In the genomic region with DNA sequence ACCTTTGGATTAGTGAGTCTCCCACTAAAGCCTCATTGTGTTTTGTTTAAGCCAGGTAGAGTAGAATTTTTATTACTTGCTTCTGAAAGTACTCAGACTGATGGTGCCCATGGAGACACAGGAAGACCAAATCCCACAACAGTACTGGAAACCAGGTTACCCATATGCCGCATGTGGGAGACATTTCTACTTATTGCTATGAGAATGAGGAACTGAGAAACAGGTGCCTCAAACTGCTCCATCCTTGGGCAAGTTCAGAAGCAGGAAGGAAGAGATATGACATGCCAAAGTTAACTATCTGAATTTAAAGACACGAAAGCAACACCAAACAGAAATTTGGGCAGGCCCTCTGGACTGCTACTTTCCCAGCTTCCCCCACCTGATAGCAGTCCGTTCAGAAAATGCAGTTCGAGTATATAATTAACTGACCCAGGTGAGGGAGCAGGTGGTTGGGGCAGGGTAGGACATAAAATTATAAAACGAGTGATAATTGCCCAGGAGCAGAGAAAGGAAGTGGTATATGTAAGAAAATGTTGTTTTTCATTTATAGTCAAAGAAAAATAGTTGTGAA, we compare ENCODE assay signal across 12 cellular contexts.
DNase-seq lines count a peak whose midpoint lies in the region; ATAC-seq and TF ChIP-seq lines count a peak whose summit lies in the region.
"Had no signal": no experiment of that assay in that cellular context is flagged by ENCODE, and none has a peak within 500 bp of the region (broad histone marks: within the 10 kb centered on the region; RNA-seq: fewer than 3 reads in every experiment).

No MANE protein-coding gene starts in this region.

- WGBS in endodermal cell (ENCODE audit: insufficient coverage in 1 of 2, insufficient read length in 1 of 2), 2 experiments: 92 to 100% methylated on average over 2 to 5 of the region's 5 CpGs

- H3K4me3 Mint-ChIP-seq in T-helper 2 cell treated with Interferon-gamma antibody and Interleukin-4, amounts not matched to agents 5 μg/mL and 100 μg/mL, for 36 hours: no peak overlapping the region
- H3K4me3 Mint-ChIP-seq in endodermal cell: no peak overlapping the region

- H3K4me3 ChIP-seq in OCI-LY3 (ENCODE audit: low read length): no peak overlapping the region
- H3K4me3 ChIP-seq in endodermal cell (ENCODE audit: low read length): no peak overlapping the region
- H3K4me3 ChIP-seq: GM23248, uterus had no signal

- ATAC-seq in GM18517 (IDR thresholded peaks at IDR 0.05; ENCODE audit: unreplicated experiment): peak; percentile 97
- peak; percentile 97 for ATAC-seq in GM21528 (IDR thresholded peaks at IDR 0.05; ENCODE audit: low FRiP score, unreplicated experiment)
- peak; percentile 96 for ATAC-seq in HG03135 (IDR thresholded peaks at IDR 0.05; ENCODE audit: unreplicated experiment)

- no peaks in the 10 kb centered on the region for H3K4me1 Mint-ChIP-seq in T-helper 2 cell treated with Interferon-gamma antibody and Interleukin-4, amounts not matched to agents 5 μg/mL and 100 μg/mL, for 36 hours (ENCODE audit: low read depth)
- no peaks in the 10 kb centered on the region for H3K4me1 Mint-ChIP-seq in endodermal cell

- TF ChIP-seq CTCF in OCI-LY3 (IDR thresholded peaks at IDR 0.05; ENCODE audit: low read depth, low read length) (no peak), endodermal cell (conservative IDR thresholded peaks at IDR 0.05) (no peak)

- no peak overlapping the region for H3K27ac Mint-ChIP-seq in T-helper 2 cell treated with Interferon-gamma antibody and Interleukin-4, amounts not matched to agents 5 μg/mL and 100 μg/mL, for 36 hours
- H3K27ac Mint-ChIP-seq in endodermal cell: no peak overlapping the region

- H3K36me3 Mint-ChIP-seq in T-helper 2 cell treated with Interferon-gamma antibody and Interleukin-4, amounts not matched to agents 5 μg/mL and 100 μg/mL, for 36 hours (ENCODE audit: low read depth): no peaks in the 10 kb centered on the region
- H3K36me3 Mint-ChIP-seq in endodermal cell (ENCODE audit: low read depth): no peaks in the 10 kb centered on the region

- DNase-seq in T-helper 2 cell treated with Interferon-gamma antibody and Interleukin-4, amounts not matched to agents 5 μg/mL and 100 μg/mL, for 36 hours (ENCODE audit: low spot score): no peak
- no peak for DNase-seq in effector CD8-positive, alpha-beta T cell (lab: John Stamatoyannopoulos, UW)
- DNase-seq in endodermal cell (no peak), NCI-H345 (lab: John Stamatoyannopoulos, UW) (no peak)
- DNase-seq: activated CD4-positive, alpha-beta T cell treated with anti-CD3 and anti-CD28 coated beads, Interleukin-2, amount 50 U/mL, for 4 hours; anterior cingulate cortex; GM23248; uterus had no signal

- no peaks in the 10 kb centered on the region for H3K79me2 ChIP-seq in OCI-LY3 (ENCODE audit: low read length)

- H3K4me1 ChIP-seq in OCI-LY3 (ENCODE audit: low read length) (peaks cover 19% of the 10 kb centered on the region), endodermal cell (ENCODE audit: control insufficient read depth, insufficient read depth, low read length) (no peaks in the 10 kb centered on the region)
- H3K4me1 ChIP-seq: uterus had no signal

- H3K27me3 ChIP-seq in OCI-LY3 (ENCODE audit: low read depth, low read length) (0 out of 2 replicates have a peak, but pooled peaks cover 4% of the 10 kb centered on the region), endodermal cell (ENCODE audit: control insufficient read depth, insufficient read depth, low read length, poor library complexity, severe bottlenecking) (no peaks in the 10 kb centered on the region)
- H3K27me3 ChIP-seq: uterus had no signal

- H3K9me3 ChIP-seq in OCI-LY3 (ENCODE audit: insufficient read depth, low read length) (no peaks in the 10 kb centered on the region), endodermal cell (ENCODE audit: control insufficient read depth, low read length) (no peaks in the 10 kb centered on the region)
- H3K9me3 ChIP-seq: uterus had no signal

- no peaks in the 10 kb centered on the region for H4K20me1 ChIP-seq in OCI-LY3 (ENCODE audit: insufficient read depth, low read length)

- no peak overlapping the region for H2AFZ ChIP-seq in OCI-LY3 (ENCODE audit: low read depth, low read length)
- H2AFZ ChIP-seq: GM23248 had no signal

- H3K36me3 ChIP-seq in OCI-LY3 (replicated peaks; ENCODE audit: low read depth, low read length) (no peaks in the 10 kb centered on the region), endodermal cell (ENCODE audit: control insufficient read depth, insufficient read depth, low read length) (no peaks in the 10 kb centered on the region)
- H3K36me3 ChIP-seq: uterus had no signal

- peaks cover 5% of the 10 kb centered on the region for H3K9me3 Mint-ChIP-seq in T-helper 2 cell treated with Interferon-gamma antibody and Interleukin-4, amounts not matched to agents 5 μg/mL and 100 μg/mL, for 36 hours
- no peaks in the 10 kb centered on the region for H3K9me3 Mint-ChIP-seq in endodermal cell

- H3K4me2 ChIP-seq in OCI-LY3 (ENCODE audit: low read length): peak overlapping the region; percentile 32

- no peak overlapping the region for H3K27ac ChIP-seq in OCI-LY3 (ENCODE audit: low read length)
- H3K27ac ChIP-seq in endodermal cell (ENCODE audit: low read depth, low read length): no peak overlapping the region
- H3K27ac ChIP-seq: GM23248, uterus had no signal

- H3K9ac ChIP-seq in OCI-LY3 (ENCODE audit: low read length) (no peak overlapping the region), endodermal cell (ENCODE audit: extremely low read depth, low read length, poor library complexity, severe bottlenecking) (no peak overlapping the region)
- H3K9ac ChIP-seq: GM23248 had no signal

- H3K27me3 Mint-ChIP-seq in T-helper 2 cell treated with Interferon-gamma antibody and Interleukin-4, amounts not matched to agents 5 μg/mL and 100 μg/mL, for 36 hours (ENCODE audit: low read depth): no peaks in the 10 kb centered on the region
- H3K27me3 Mint-ChIP-seq in endodermal cell (ENCODE audit: insufficient read depth): no peaks in the 10 kb centered on the region
